Comparison of ENCODE assay signal across 10 cellular contexts in the genomic region with DNA sequence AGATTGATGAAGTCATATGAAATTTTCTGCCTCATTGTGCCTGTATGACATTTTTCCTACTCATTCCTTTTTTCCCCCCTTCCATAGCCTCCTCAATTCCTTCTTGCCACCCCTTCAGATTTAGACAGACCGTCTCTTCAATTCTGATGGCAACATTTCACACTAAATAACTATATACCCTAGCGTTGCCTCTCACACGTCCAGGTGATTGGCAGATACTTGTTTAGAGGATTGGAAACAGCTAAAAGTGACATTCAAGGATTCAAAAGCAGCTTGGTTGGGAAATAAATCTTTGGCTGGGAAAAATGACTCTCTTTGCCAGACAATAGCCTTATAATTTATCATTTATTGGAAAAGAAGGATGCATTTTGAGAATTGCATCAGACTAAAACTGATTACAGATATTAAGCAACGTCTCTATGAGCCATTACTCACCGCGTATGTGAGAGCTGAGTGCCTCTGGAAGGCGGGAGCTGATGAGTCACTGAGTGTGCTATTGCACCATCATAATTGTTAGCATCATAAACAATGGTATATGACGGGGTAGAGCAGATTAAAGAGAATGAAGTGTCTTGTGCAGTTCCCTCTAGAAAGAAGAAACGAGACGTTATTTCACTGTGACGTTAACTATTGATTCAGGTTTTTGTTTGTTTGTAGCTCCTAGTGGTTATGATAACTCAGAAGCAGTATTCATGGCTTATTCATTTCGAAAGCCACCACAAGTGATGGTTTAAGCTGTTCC.
A peak's percentile ranks its signal among the peaks of the same experiment; 100 is the strongest.
DNase-seq lines count a peak whose midpoint lies in the region; ATAC-seq and TF ChIP-seq lines count a peak whose summit lies in the region.
"Had no signal": no experiment of that assay in that cellular context is flagged by ENCODE, and none has a peak within 500 bp of the region (broad histone marks: within the 10 kb centered on the region; RNA-seq: fewer than 3 reads in every experiment).

No MANE protein-coding gene starts in this region.

- peak overlapping the region; percentile 57 for H3K4me2 ChIP-seq in PC-3 (ENCODE audit: low read length)
- H3K4me2 ChIP-seq in fibroblast of lung (ENCODE audit: extremely low read depth, insufficient read depth, low read length) = peak overlapping the region; percentile 4
- H3K4me2 ChIP-seq in OCI-LY7 (ENCODE audit: low read length) = no peak overlapping the region

- H3K27ac Mint-ChIP-seq in activated naive CD8-positive, alpha-beta T cell treated with anti-CD3 and anti-CD28 coated beads, Interleukin-2, amount 50 U/mL, for 24 hours = no peak overlapping the region
- H3K27ac Mint-ChIP-seq in activated naive CD8-positive, alpha-beta T cell treated with anti-CD3 and anti-CD28 coated beads for 36 hours = no peak overlapping the region
- peak overlapping the region; percentile 78 for H3K27ac Mint-ChIP-seq in type B pancreatic cell
- H3K27ac Mint-ChIP-seq: activated B cell treated with CpG ODN at 0.5 μM for 24 hours had no signal

- H3K27ac ChIP-seq in PC-3 (ENCODE audit: low read length) (peak overlapping the region; percentile 45; the same call in 1 of the 2 replicates), fibroblast of lung (ENCODE audit: insufficient read depth, low read length) (peak overlapping the region; percentile 44), OCI-LY7 (ENCODE audit: low read depth, low read length, poor library complexity, severe bottlenecking) (no peak overlapping the region)

- H3K4me1 ChIP-seq in PC-3 (ENCODE audit: insufficient read depth, low read length) (peaks cover 11% of the 10 kb centered on the region), fibroblast of lung (ENCODE audit: control insufficient read depth, extremely low read depth, insufficient read depth, low read length) (peaks cover 3% of the 10 kb centered on the region), OCI-LY7 (ENCODE audit: insufficient read depth, low read length, poor library complexity, severe bottlenecking) (no peaks in the 10 kb centered on the region)

- BruUV-seq in PC-3 (replicated peaks; lab: Mats Ljungman, UMichigan) (no TSS peak), OCI-LY7 (replicated peaks; lab: Mats Ljungman, UMichigan) (no TSS peak)

- no peaks in the 10 kb centered on the region for H3K9me3 ChIP-seq in PC-3 (ENCODE audit: low read length)
- no peaks in the 10 kb centered on the region for H3K9me3 ChIP-seq in fibroblast of lung (ENCODE audit: control insufficient read depth, insufficient read depth, low read depth, low read length)
- no peaks in the 10 kb centered on the region for H3K9me3 ChIP-seq in OCI-LY7 (ENCODE audit: low read length)

- no peaks in the 10 kb centered on the region for H4K20me1 ChIP-seq in PC-3 (ENCODE audit: low read length)
- H4K20me1 ChIP-seq in fibroblast of lung (ENCODE audit: control insufficient read depth, extremely low read depth, insufficient read depth, low read length) = no peaks in the 10 kb centered on the region
- H4K20me1 ChIP-seq in OCI-LY7 (ENCODE audit: insufficient read depth, low read length) = no peaks in the 10 kb centered on the region

- H2AFZ ChIP-seq in PC-3 (ENCODE audit: low read length) (0 out of 2 replicates have a peak overlapping the region, but pooled peaks have one; percentile 34), fibroblast of lung (ENCODE audit: low read length) (peak overlapping the region; percentile 10), OCI-LY7 (ENCODE audit: low read length) (no peak overlapping the region)

- H3K4me1 Mint-ChIP-seq in activated naive CD8-positive, alpha-beta T cell treated with anti-CD3 and anti-CD28 coated beads, Interleukin-2, amount 50 U/mL, for 24 hours = no peaks in the 10 kb centered on the region
- no peaks in the 10 kb centered on the region for H3K4me1 Mint-ChIP-seq in activated naive CD8-positive, alpha-beta T cell treated with anti-CD3 and anti-CD28 coated beads for 36 hours
- H3K4me1 Mint-ChIP-seq in type B pancreatic cell (ENCODE audit: unreplicated experiment) = no peaks in the 10 kb centered on the region
- H3K4me1 Mint-ChIP-seq: activated B cell treated with CpG ODN at 0.5 μM for 24 hours, neural crest cell had no signal

- H3K9me3 Mint-ChIP-seq in activated naive CD8-positive, alpha-beta T cell treated with anti-CD3 and anti-CD28 coated beads, Interleukin-2, amount 50 U/mL, for 24 hours = no peaks in the 10 kb centered on the region
- no peaks in the 10 kb centered on the region for H3K9me3 Mint-ChIP-seq in activated naive CD8-positive, alpha-beta T cell treated with anti-CD3 and anti-CD28 coated beads for 36 hours
- H3K9me3 Mint-ChIP-seq in type B pancreatic cell = no peaks in the 10 kb centered on the region
- H3K9me3 Mint-ChIP-seq: activated B cell treated with CpG ODN at 0.5 μM for 24 hours, neural crest cell had no signal

- POLR2A ChIA-PET in PC-3 (lab: Charles Lee; ENCODE audit: unreplicated experiment) = no interaction called here
- POLR2A ChIA-PET in OCI-LY7 (lab: Charles Lee) = interaction anchor here (0.5 to 1.0 kb wide), 2 partner anchors 312 to 359 kb away, joined by 3 read pairs; no protein-coding TSS in a partner anchor

- H3K9me2 ChIP-seq in PC-3 (replicated peaks; ENCODE audit: low read length) (no peaks in the 10 kb centered on the region), OCI-LY7 (ENCODE audit: insufficient read depth, low read length) (no peaks in the 10 kb centered on the region)

- CTCF ChIA-PET in PC-3 (lab: Charles Lee) (no interaction called here), OCI-LY7 (lab: Charles Lee; ENCODE audit: unreplicated experiment) (no interaction called here)

- no peak overlapping the region for H3K4me3 Mint-ChIP-seq in activated naive CD8-positive, alpha-beta T cell treated with anti-CD3 and anti-CD28 coated beads, Interleukin-2, amount 50 U/mL, for 24 hours
- no peak overlapping the region for H3K4me3 Mint-ChIP-seq in activated naive CD8-positive, alpha-beta T cell treated with anti-CD3 and anti-CD28 coated beads for 36 hours
- H3K4me3 Mint-ChIP-seq in type B pancreatic cell = no peak overlapping the region
- H3K4me3 Mint-ChIP-seq: activated B cell treated with CpG ODN at 0.5 μM for 24 hours, neural crest cell had no signal

- intact Hi-C loops in PC-3 (cut with micrococcal nuclease) = no loop called here
- intact Hi-C loops in OCI-LY7 (cut with micrococcal nuclease; ENCODE audit: unreplicated experiment) = loop anchor here (10.0 kb wide), 1 partner anchor 125 kb away; no protein-coding TSS in a partner anchor

- TF ChIP-seq CTCF in PC-3 (conservative IDR thresholded peaks at IDR 0.05; ENCODE audit: low read depth, low read length) (no peak), fibroblast of lung (conservative IDR thresholded peaks at IDR 0.05 in 1 of 2, IDR thresholded peaks at IDR 0.05 in 1 of 2; ENCODE audit: low read depth in 1 of 2, low read length in 2 of 2) (no peak), type B pancreatic cell (conservative IDR thresholded peaks at IDR 0.05) (no peak), OCI-LY7 (conservative IDR thresholded peaks at IDR 0.05; ENCODE audit: low read length) (no peak)

- H3K36me3 Mint-ChIP-seq in activated naive CD8-positive, alpha-beta T cell treated with anti-CD3 and anti-CD28 coated beads, Interleukin-2, amount 50 U/mL, for 24 hours (ENCODE audit: low read depth) = no peaks in the 10 kb centered on the region
- H3K36me3 Mint-ChIP-seq in activated naive CD8-positive, alpha-beta T cell treated with anti-CD3 and anti-CD28 coated beads for 36 hours = no peaks in the 10 kb centered on the region
- no peaks in the 10 kb centered on the region for H3K36me3 Mint-ChIP-seq in type B pancreatic cell

- peaks cover 12% of the 10 kb centered on the region for H3K27me3 Mint-ChIP-seq in activated naive CD8-positive, alpha-beta T cell treated with anti-CD3 and anti-CD28 coated beads, Interleukin-2, amount 50 U/mL, for 24 hours
- peaks cover 26% of the 10 kb centered on the region for H3K27me3 Mint-ChIP-seq in activated naive CD8-positive, alpha-beta T cell treated with anti-CD3 and anti-CD28 coated beads for 36 hours
- no peaks in the 10 kb centered on the region for H3K27me3 Mint-ChIP-seq in type B pancreatic cell

- H3K27me3 ChIP-seq in PC-3 (ENCODE audit: low read length) = no peaks in the 10 kb centered on the region
- no peaks in the 10 kb centered on the region for H3K27me3 ChIP-seq in fibroblast of lung (ENCODE audit: control insufficient read depth, insufficient read depth, low read length)

- H3K4me3 ChIP-seq in PC-3 (ENCODE audit: low read length) = no peak overlapping the region
- peak overlapping the region in 1 of 4 experiments; percentile 35 for H3K4me3 ChIP-seq in fibroblast of lung (replicated peaks in 1 of 4; ENCODE audit: control extremely low read depth in 1 of 4, insufficient read depth in 1 of 4, low read depth in 3 of 4, low read length in 4 of 4)
- H3K4me3 ChIP-seq in OCI-LY7 (ENCODE audit: low read depth, low read length, poor library complexity, severe bottlenecking) = no peak overlapping the region

- no peak overlapping the region for H3K9ac ChIP-seq in PC-3 (ENCODE audit: low read length)
- H3K9ac ChIP-seq in fibroblast of lung (ENCODE audit: insufficient read depth, low read length) = no peak overlapping the region

- H3F3A ChIP-seq in PC-3 (ENCODE audit: low read length, unreplicated experiment) = no peaks in the 10 kb centered on the region

- ATAC-seq in activated naive CD8-positive, alpha-beta T cell treated with anti-CD3 and anti-CD28 coated beads, Interleukin-2, amount 50 U/mL, for 24 hours = peak; percentile 65
- ATAC-seq in PC-3 = peak; percentile 94

- DNase-seq in activated naive CD8-positive, alpha-beta T cell treated with anti-CD3 and anti-CD28 coated beads, Interleukin-2, amount 50 U/mL, for 24 hours = no peak
- DNase-seq in activated naive CD8-positive, alpha-beta T cell treated with anti-CD3 and anti-CD28 coated beads for 36 hours = no peak
- peak; percentile 90 for DNase-seq in PC-3
- peak; percentile 95 to 100 for DNase-seq in fibroblast of lung (ENCODE audit: low read depth in 2 of 2)
- no peak for DNase-seq in type B pancreatic cell (ENCODE audit: extremely low spot score, unreplicated experiment)
- no peak for DNase-seq in OCI-M2 (lab: John Stamatoyannopoulos, UW; ENCODE audit: unreplicated experiment)
- no peak for DNase-seq in NCI-H446 (lab: John Stamatoyannopoulos, UW)
- DNase-seq in OCI-LY7 (ENCODE audit: low spot score) = no peak
- DNase-seq: activated B cell treated with CpG ODN at 0.5 μM for 24 hours had no signal

- no peaks in the 10 kb centered on the region for H3K79me2 ChIP-seq in PC-3 (ENCODE audit: low read length)
- no peaks in the 10 kb centered on the region for H3K79me2 ChIP-seq in fibroblast of lung (ENCODE audit: control insufficient read depth, insufficient read depth, low read length)
- no peaks in the 10 kb centered on the region for H3K79me2 ChIP-seq in OCI-LY7 (ENCODE audit: insufficient read depth, low read depth, low read length)

- H3K36me3 ChIP-seq in PC-3 (ENCODE audit: low read depth, low read length) (no peaks in the 10 kb centered on the region), fibroblast of lung (ENCODE audit: control insufficient read depth, insufficient read depth, low read length) (no peaks in the 10 kb centered on the region), OCI-LY7 (ENCODE audit: insufficient read depth, low read length) (no peaks in the 10 kb centered on the region)

Comparison
In these comparisons a context has a peak if more than half of its experiments do, and no peak if none do; other contexts are left out.
1. DNase-seq: peak in PC-3 (single experiment) and fibroblast of lung (2 of 2); none in activated naive CD8-positive, alpha-beta T cell treated with anti-CD3 and anti-CD28 coated beads, Interleukin-2, amount 50 U/mL, for 24 hours (single experiment), activated naive CD8-positive, alpha-beta T cell treated with anti-CD3 and anti-CD28 coated beads for 36 hours (single experiment), type B pancreatic cell (single experiment), OCI-M2 (single experiment), NCI-H446 (0 of 2) and OCI-LY7 (single experiment).